ENCODE assay signal across 9 cellular contexts in genomic region chr5:131496400-131496713, GRCh38.
A peak's percentile ranks its signal among the peaks of the same experiment; 100 is the strongest.
DNase-seq lines count a peak whose midpoint lies in the region; ATAC-seq and TF ChIP-seq lines count a peak whose summit lies in the region.
"Had no signal": no experiment of that assay in that cellular context is flagged by ENCODE, and none has a peak within 500 bp of the region (broad histone marks: within the 10 kb centered on the region; RNA-seq: fewer than 3 reads in every experiment).

No MANE protein-coding gene starts in this region.

- H3K4me1 Mint-ChIP-seq in activated CD8-positive, alpha-beta memory T cell treated with anti-CD3 and anti-CD28 coated beads, Interleukin-2, amount 10 ng/mL, durations not matched to agents 7 days and 5 days: peaks cover 2% of the 10 kb centered on the region

- no peak for TF ChIP-seq CTCF in lower lobe of right lung (IDR thresholded peaks at IDR 0.05)

- H3K27ac ChIP-seq in lower lobe of right lung: no peak overlapping the region

- no peak overlapping the region for H3K4me3 ChIP-seq in lower lobe of right lung

- no peaks in the 10 kb centered on the region for H3K9me3 ChIP-seq in lower lobe of right lung

- peaks cover 38% of the 10 kb centered on the region for H3K36me3 ChIP-seq in lower lobe of right lung

- H3K9me3 Mint-ChIP-seq in activated CD8-positive, alpha-beta memory T cell treated with anti-CD3 and anti-CD28 coated beads, Interleukin-2, amount 10 ng/mL, durations not matched to agents 7 days and 5 days (ENCODE audit: low read depth): no peaks in the 10 kb centered on the region
- H3K9me3 Mint-ChIP-seq: central memory CD8-positive, alpha-beta T cell had no signal

- ATAC-seq in GM21526 (IDR thresholded peaks at IDR 0.05; ENCODE audit: low FRiP score, unreplicated experiment): peak; percentile 91
- ATAC-seq in HG03460 (IDR thresholded peaks at IDR 0.05; ENCODE audit: unreplicated experiment): peak; percentile 94
- ATAC-seq in lower lobe of right lung: peak; percentile 21 to 68
- no peak for ATAC-seq in activated CD8-positive, alpha-beta memory T cell treated with anti-CD3 and anti-CD28 coated beads, Interleukin-2, amount 10 ng/mL, durations not matched to agents 7 days and 5 days

- H3K27me3 ChIP-seq in lower lobe of right lung (ENCODE audit: low read depth): no peaks in the 10 kb centered on the region

- intact Hi-C loops in lower lobe of right lung (cut with DNase I): no loop called here

- H3K4me3 Mint-ChIP-seq in activated CD8-positive, alpha-beta memory T cell treated with anti-CD3 and anti-CD28 coated beads, Interleukin-2, amount 10 ng/mL, durations not matched to agents 7 days and 5 days: no peak overlapping the region
- H3K4me3 Mint-ChIP-seq: central memory CD8-positive, alpha-beta T cell had no signal

- peaks cover 58% of the 10 kb centered on the region for H3K36me3 Mint-ChIP-seq in activated CD8-positive, alpha-beta memory T cell treated with anti-CD3 and anti-CD28 coated beads, Interleukin-2, amount 10 ng/mL, durations not matched to agents 7 days and 5 days

- DNase-seq in SKM-1 treated with dmso at 0.1 percent for 144 hours (lab: John Stamatoyannopoulos, UW; ENCODE audit: unreplicated experiment) (peak; percentile 22), SKM-1 (lab: John Stamatoyannopoulos, UW; ENCODE audit: unreplicated experiment) (no peak), lower lobe of right lung (no peak), GDM1 (lab: John Stamatoyannopoulos, UW) (no peak), cortex of kidney (lab: John Stamatoyannopoulos, UW) (no peak)
- DNase-seq in activated CD8-positive, alpha-beta memory T cell treated with anti-CD3 and anti-CD28 coated beads, Interleukin-2, amount 10 ng/mL, durations not matched to agents 7 days and 5 days: no peak

- peaks cover 7% of the 10 kb centered on the region for H3K4me1 ChIP-seq in lower lobe of right lung

- CTCF ChIA-PET in activated CD8-positive, alpha-beta memory T cell treated with anti-CD3 and anti-CD28 coated beads, Interleukin-2, amount 10 ng/mL, durations not matched to agents 7 days and 5 days (lab: Charles Lee): no interaction called here

- H3K27me3 Mint-ChIP-seq in activated CD8-positive, alpha-beta memory T cell treated with anti-CD3 and anti-CD28 coated beads, Interleukin-2, amount 10 ng/mL, durations not matched to agents 7 days and 5 days: no peaks in the 10 kb centered on the region
- H3K27me3 Mint-ChIP-seq: central memory CD8-positive, alpha-beta T cell had no signal

- no peak overlapping the region for H3K27ac Mint-ChIP-seq in activated CD8-positive, alpha-beta memory T cell treated with anti-CD3 and anti-CD28 coated beads, Interleukin-2, amount 10 ng/mL, durations not matched to agents 7 days and 5 days
